ENCODE assay signal across 15 cellular contexts in the genomic region with DNA sequence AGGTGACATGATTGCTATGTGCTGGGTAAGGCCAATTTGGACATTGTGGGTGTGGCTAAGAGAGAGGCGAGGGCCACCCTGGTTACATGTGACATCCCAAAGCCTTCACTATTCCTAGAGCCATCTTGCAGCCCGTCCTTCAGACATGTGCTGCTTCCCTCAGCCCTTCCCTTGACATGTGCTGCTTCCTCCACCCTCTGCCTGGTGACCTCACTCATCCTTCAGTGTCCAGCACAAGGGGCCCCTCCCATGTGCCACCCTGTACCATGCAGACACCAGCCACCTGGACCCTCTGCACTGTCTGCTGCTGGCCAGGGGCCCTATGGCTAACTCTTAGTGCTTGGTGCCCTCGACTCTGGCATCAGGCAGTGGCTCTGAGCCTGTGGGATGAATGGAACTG. TPM values are rescaled to one million over a fixed set of nuclear protein-coding genes. Genes with fewer than 3 reads are reported as not detected.
DNase-seq lines count a peak whose midpoint lies in the region; ATAC-seq, FAIRE-seq and TF ChIP-seq lines count a peak whose summit lies in the region.
"Had no signal": no experiment of that assay in that cellular context is flagged by ENCODE, and none has a peak within 500 bp of the region (broad histone marks: within the 10 kb centered on the region; RNA-seq: fewer than 3 reads in every experiment).

No MANE protein-coding gene starts in this region.

- CTCF ChIA-PET in H1 (lab: Charles Lee; ENCODE audit: partially characterized antibody), result interaction anchor here (0.6 to 4.9 kb wide), 29 partner anchors 8 to 312 kb away, joined by 3 to 69 read pairs (median 6); no protein-coding TSS in a partner anchor
- CTCF ChIA-PET in HepG2 (lab: Yijun Ruan, JAX; ENCODE audit: low intra/inter-chr PET ratio, low total read pairs), result interaction anchor here (0.8 kb wide), 1 partner anchor 87 kb away, joined by 3 read pairs; no protein-coding TSS in a partner anchor

- H3K4me3 ChIP-seq in H1 (ENCODE audit: extremely low read depth in 1 of 4, insufficient read depth in 2 of 4, low read depth in 3 of 4, low read length in 4 of 4), result no peak overlapping the region
- H3K4me3 ChIP-seq in HepG2 (replicated peaks in 1 of 3; ENCODE audit: insufficient read depth in 1 of 3, low read depth in 2 of 3, low read length in 3 of 3), result no peak overlapping the region
- no peak overlapping the region for H3K4me3 ChIP-seq in upper lobe of left lung

- no peaks in the 10 kb centered on the region for H3K36me3 ChIP-seq in H1 (ENCODE audit: control insufficient read depth in 2 of 4, insufficient read depth in 4 of 4, low read length in 3 of 4)
- no peaks in the 10 kb centered on the region for H3K36me3 ChIP-seq in HepG2 (replicated peaks in 1 of 2; ENCODE audit: control insufficient read depth in 1 of 2, insufficient read depth in 2 of 2, low read length in 2 of 2)
- H3K36me3 ChIP-seq in upper lobe of left lung, result no peaks in the 10 kb centered on the region

- TF ChIP-seq CTCF in H1 (IDR thresholded peaks at IDR 0.05; ENCODE audit: control extremely low read depth in 1 of 3, insufficient read depth in 1 of 3, low read depth in 1 of 3, low read length in 3 of 3) (no peak), HepG2 (CRISPR knock-in tag; IDR thresholded peaks at IDR 0.05) (no peak), upper lobe of left lung (IDR thresholded peaks at IDR 0.05) (no peak), progenitor cell of endocrine pancreas (IDR thresholded peaks at IDR 0.05; ENCODE audit: unreplicated experiment) (no peak)

- H3K4ac ChIP-seq in H1 (replicated peaks; ENCODE audit: insufficient read length, low read depth, low read length), result no peak overlapping the region

- no peaks in the 10 kb centered on the region for H3K36me3 Mint-ChIP-seq in progenitor cell of endocrine pancreas (ENCODE audit: insufficient read depth)
- H3K36me3 Mint-ChIP-seq: CD4-positive, alpha-beta memory T cell had no signal

- H3K23me2 ChIP-seq in H1 (ENCODE audit: low read depth, low read length), result no peaks in the 10 kb centered on the region

- POLR2A ChIA-PET in H1 (lab: Charles Lee; ENCODE audit: partially characterized antibody) (interaction anchor here (0.7 kb wide), 1 partner anchor 10 kb away, joined by 3 read pairs; no protein-coding TSS in a partner anchor), HepG2 (lab: Yijun Ruan, JAX) (no interaction called here)

- H3K4me3 Mint-ChIP-seq in progenitor cell of endocrine pancreas (ENCODE audit: low read depth), result no peak overlapping the region
- H3K4me3 Mint-ChIP-seq: CD4-positive, alpha-beta memory T cell had no signal

- H4K20me1 ChIP-seq in H1 (replicated peaks in 1 of 2; ENCODE audit: control insufficient read depth in 1 of 2, insufficient read depth in 2 of 2, low read length in 2 of 2) (no peaks in the 10 kb centered on the region), HepG2 (ENCODE audit: insufficient read depth, low read length) (no peaks in the 10 kb centered on the region)

- H2BK15ac ChIP-seq in H1 (ENCODE audit: low read length), result no peak overlapping the region

- no peak overlapping the region for H2AFZ ChIP-seq in H1 (ENCODE audit: low read length)
- H2AFZ ChIP-seq in HepG2 (ENCODE audit: low read length), result no peak overlapping the region

- BruUV-seq in HepG2 (replicated peaks; lab: Mats Ljungman, UMichigan), result no TSS peak

- H3K4me1 ChIP-seq in H1 (replicated peaks in 1 of 4; ENCODE audit: control insufficient read depth in 3 of 4, insufficient read depth in 4 of 4, low read length in 3 of 4) (peaks cover 0 to 3% (median 0%) of the 10 kb centered on the region in 4 experiments; a peak in 2 of 7 replicates), HepG2 (ENCODE audit: insufficient read depth, low read length) (peaks cover 19% of the 10 kb centered on the region), upper lobe of left lung (no peaks in the 10 kb centered on the region)

- no peak overlapping the region for H3K14ac ChIP-seq in H1 (ENCODE audit: insufficient read length)

- H2BK20ac ChIP-seq in H1 (ENCODE audit: low read length), result no peak overlapping the region

- no peak overlapping the region for H4K91ac ChIP-seq in H1 (replicated peaks; ENCODE audit: insufficient read length, low read length)

- peaks cover 4% of the 10 kb centered on the region; the same call in 1 of the 2 replicates for H3K79me1 ChIP-seq in H1 (ENCODE audit: low read depth, low read length)

- H3K27me3 Mint-ChIP-seq in progenitor cell of endocrine pancreas, result peaks cover 22% of the 10 kb centered on the region

- H4K5ac ChIP-seq in H1 (ENCODE audit: insufficient read length, low read depth, low read length), result no peak overlapping the region

- H3K4me2 ChIP-seq in H1 (ENCODE audit: insufficient read depth in 1 of 2, low read depth in 2 of 2, low read length in 2 of 2) (no peak overlapping the region), HepG2 (ENCODE audit: low read depth, low read length) (no peak overlapping the region)

- H4K8ac ChIP-seq in H1 (ENCODE audit: extremely low read depth, insufficient read depth, low read length), result no peak overlapping the region

- H3K79me2 ChIP-seq in H1 (ENCODE audit: control insufficient read depth in 1 of 2, insufficient read depth in 2 of 2, low read length in 2 of 2) (no peaks in the 10 kb centered on the region), HepG2 (ENCODE audit: insufficient read depth, low read length) (no peaks in the 10 kb centered on the region)

- H3K56ac ChIP-seq in H1 (replicated peaks; ENCODE audit: insufficient read length, low read depth, low read length), result no peak overlapping the region

- H3K9me3 ChIP-seq in H1 (ENCODE audit: insufficient read depth in 2 of 2, low read depth in 1 of 2, low read length in 1 of 2) (peaks cover 6 to 7% of the 10 kb centered on the region in 2 experiments; a peak in 2 of 4 replicates), HepG2 (ENCODE audit: low read length) (peaks cover 23% of the 10 kb centered on the region), upper lobe of left lung (peaks cover 0 to 22% (median 9%) of the 10 kb centered on the region in 4 donors)

- no peak overlapping the region; the same call in 1 of the 2 replicates for H2BK12ac ChIP-seq in H1 (ENCODE audit: low read depth, low read length)

- FAIRE-seq in H1 (lab: Jason Lieb, UNC) (no peak), HepG2 (lab: Jason Lieb, UNC) (no peak)
- FAIRE-seq: GM12891, GM18507 had no signal

- peaks cover 10% of the 10 kb centered on the region for H3K9me3 Mint-ChIP-seq in progenitor cell of endocrine pancreas (ENCODE audit: low read depth)

- TF ChIP-seq POLR2A in H1 (IDR thresholded peaks at IDR 0.05; ENCODE audit: control extremely low read depth in 1 of 2, low read depth in 2 of 2, low read length in 2 of 2) (no peak), HepG2 (IDR thresholded peaks at IDR 0.05; ENCODE audit: insufficient read depth in 1 of 2, low read depth in 2 of 2, low read length in 2 of 2) (no peak), upper lobe of left lung (IDR thresholded peaks at IDR 0.05) (no peak)

- H3K27me3 ChIP-seq in H1 (replicated peaks in 1 of 4; ENCODE audit: control insufficient read depth in 3 of 4, extremely low read depth in 1 of 4, insufficient read depth in 3 of 4, low read length in 3 of 4) (no peaks in the 10 kb centered on the region; a peak in 1 of 7 replicates), HepG2 (ENCODE audit: control insufficient read depth in 1 of 2, insufficient read depth in 2 of 2, low read length in 2 of 2) (peaks cover 6 to 15% of the 10 kb centered on the region in 2 experiments; a peak in 3 of 5 replicates), upper lobe of left lung (no peaks in the 10 kb centered on the region)

- H3K27ac Mint-ChIP-seq in progenitor cell of endocrine pancreas, result no peak overlapping the region
- H3K27ac Mint-ChIP-seq: CD4-positive, alpha-beta memory T cell had no signal

- TF ChIP-seq RAD21 in H1 (IDR thresholded peaks at IDR 0.05 in 1 of 2, conservative IDR thresholded peaks at IDR 0.05 in 1 of 2; ENCODE audit: low read depth in 2 of 2, low read length in 2 of 2) (no peak), HepG2 (CRISPR knock-in tag; IDR thresholded peaks at IDR 0.05) (no peak)

- intact Hi-C loops in Right ventricle myocardium superior (cut with DNase I) (no loop called here), cardiac septum (cut with DNase I) (no loop called here), HepG2 (cut with micrococcal nuclease; ENCODE audit: unreplicated experiment) (no loop called here)

- H3K9ac ChIP-seq in H1 (replicated peaks in 1 of 4; ENCODE audit: extremely low read depth in 1 of 4, low read depth in 3 of 4, low read length in 3 of 4) (no peak overlapping the region), HepG2 (ENCODE audit: insufficient read depth, low read depth, low read length) (no peak overlapping the region)

- peak overlapping the region; percentile 62 for H2BK120ac ChIP-seq in H1 (replicated peaks; ENCODE audit: low read depth, low read length)

- H3K18ac ChIP-seq in H1 (ENCODE audit: extremely low read depth, low read length), result no peak overlapping the region

- 91% methylated on average over 3 of the region's 3 CpGs; no CpG with 5 or more reads in 1 of the 2 experiments for WGBS in H1 (ENCODE audit: extremely low coverage in 1 of 2, insufficient coverage in 1 of 2, insufficient read length in 1 of 2, insufficient replicate concordance in 2 of 2, low coverage in 1 of 2, low lambda C conversion rate in 2 of 2, missing lambda C conversion rate in 1 of 2), 2 experiments
- 0% methylated on average over 3 of the region's 3 CpGs for WGBS in HepG2 (ENCODE audit: low lambda C conversion rate)
- WGBS in upper lobe of left lung, 2 donors, result 64 to 71% methylated on average over 2 to 3 of the region's 3 CpGs

- H3K4me1 Mint-ChIP-seq in progenitor cell of endocrine pancreas (ENCODE audit: low read depth), result no peaks in the 10 kb centered on the region
- H3K4me1 Mint-ChIP-seq: CD4-positive, alpha-beta memory T cell had no signal

- no peak overlapping the region for H3K23ac ChIP-seq in H1 (ENCODE audit: insufficient read length)

- H3K27ac ChIP-seq in H1 (ENCODE audit: low read depth, low read length) (no peak overlapping the region), HepG2 (ENCODE audit: extremely low read length, insufficient read depth, low read length) (no peak overlapping the region), upper lobe of left lung (no peak overlapping the region)

- DNase-seq in Right ventricle myocardium superior (peak; percentile 13), cardiac septum (ENCODE audit: low spot score) (no peak), H1 (ENCODE audit: low read depth in 1 of 2, low spot score in 2 of 2) (no peak), HepG2 (ENCODE audit: low spot score) (no peak), upper lobe of left lung (no peak), progenitor cell of endocrine pancreas (ENCODE audit: low spot score, unreplicated experiment) (no peak)
- DNase-seq: C1 segment of cervical spinal cord; Calu3; CD4-positive, alpha-beta memory T cell; DMS79 treated with DMSO at 0.1 percent for 48 hours; GF-D8; GOT3; HCEC 1CT had no signal

- H2BK5ac ChIP-seq in H1 (ENCODE audit: low read depth, low read length), result no peak overlapping the region

- TF ChIP-seq EP300 in H1 (IDR thresholded peaks at IDR 0.05; ENCODE audit: borderline replicate concordance in 1 of 2, low read depth in 2 of 2, low read length in 2 of 2) (no peak), HepG2 (IDR thresholded peaks at IDR 0.05; ENCODE audit: low read depth in 2 of 2, low read length in 2 of 2) (no peak), HepG2 (CRISPR knock-in tag; IDR thresholded peaks at IDR 0.05; ENCODE audit: borderline replicate concordance) (no peak), upper lobe of left lung (IDR thresholded peaks at IDR 0.05) (no peak)

- no peak overlapping the region for H2AK5ac ChIP-seq in H1 (ENCODE audit: low read depth, low read length)

- in situ Hi-C loops in HepG2 (cut with HindIII; ENCODE audit: extremely low pct_ligation_motif_present, low pct_unique_long_range_greater_than_20kb), result no loop called here

- no peak for ATAC-seq in Right ventricle myocardium superior (ENCODE audit: poor library complexity)
- no peak for ATAC-seq in HepG2
- ATAC-seq in upper lobe of left lung (ENCODE audit: low FRiP score in 2 of 2), result no peak

RNA-seq across cellular contexts. Expression of a gene that starts 27.4 kb away (rescaled TPM):
- total RNA-seq in Right ventricle myocardium superior (6.2 TPM), cardiac septum (5.4 TPM), HepG2 (2016; rRNA removed; fragmentation: Illumina TruSeq; extraction: Trizol) (43.8 and 69.7 TPM in 2 replicates), upper lobe of left lung (1 to 10 TPM; 1.2 to 6.3 (median 2.2) TPM), progenitor cell of endocrine pancreas (2.9 and 3.0 TPM in 2 replicates)
- 13.8 and 14.8 TPM in 2 replicates for total RNA-seq in H1 (2021; fragmentation: NEBNext Ultra II Directional; extraction: Animal tissue kit (Norgen Biotek cat#: 25700))
- polyA plus RNA-seq in H1 (2011; rRNA removed) (14.6 and 27.3 TPM in 2 replicates), HepG2 (2011; rRNA removed) (15.4 and 23.1 TPM in 2 replicates)
- polyA plus RNA-seq in H1 (2011; cell fraction: cytosol; rRNA removed), result 15.1 TPM
- polyA plus RNA-seq in H1 (2011; cell fraction: nucleus; rRNA removed), result 35.4 TPM
- 4.8 to 12.3 TPM (median 11.4 TPM) in 4 replicates for polyA plus RNA-seq in H1 (2012, experiment 1 of 2)
- 5.9 TPM for polyA plus RNA-seq in H1 (2012, experiment 2 of 2)
- 9.6 TPM for polyA plus RNA-seq in H1 (2013, experiment 1 of 2)
- 8.5 TPM for polyA plus RNA-seq in H1 (2013, experiment 2 of 2)
- polyA minus RNA-seq in H1 (2011; rRNA and poly(A)+ RNA removed), result 10.0 and 12.3 TPM in 2 replicates
- polyA minus RNA-seq in H1 (2011; cell fraction: cytosol; rRNA and poly(A)+ RNA removed), result 11.6 TPM
- 16.3 TPM for polyA minus RNA-seq in H1 (2011; cell fraction: nucleus; rRNA and poly(A)+ RNA removed)
- 39.5 and 40.6 TPM in 2 replicates for total RNA-seq in HepG2 (2016; cell fraction: cytosol; rRNA removed; fragmentation: Illumina TruSeq; extraction: Trizol; ENCODE audit: low read depth)
- total RNA-seq in HepG2 (2016; cell fraction: insoluble cytoplasmic fraction; rRNA removed; fragmentation: Illumina TruSeq; extraction: Trizol), result 45.3 and 69.6 TPM in 2 replicates
- 83.4 and 93.4 TPM in 2 replicates for total RNA-seq in HepG2 (2016; cell fraction: membrane; rRNA removed; fragmentation: Illumina TruSeq; extraction: Trizol)
- 32.1 and 42.6 TPM in 2 replicates for total RNA-seq in HepG2 (2016; cell fraction: nucleus; rRNA removed; fragmentation: Illumina TruSeq; extraction: Trizol)
- polyA plus RNA-seq in HepG2 (2011; cell fraction: cytosol; rRNA removed), result 20.0 and 39.6 TPM in 2 replicates
- 34.6 and 44.2 TPM in 2 replicates for polyA plus RNA-seq in HepG2 (2011; cell fraction: nucleus; rRNA removed)
- polyA plus RNA-seq in HepG2 (2012), result 13.5 and 14.6 TPM in 2 replicates
- 40.9 and 41.6 TPM in 2 replicates for polyA plus RNA-seq in HepG2 (2016; cell fraction: cytosol; fragmentation: Illumina TruSeq; extraction: Trizol; ENCODE audit: low read depth)
- 48.4 and 52.4 TPM in 2 replicates for polyA plus RNA-seq in HepG2 (2016; cell fraction: insoluble cytoplasmic fraction; fragmentation: Illumina TruSeq; extraction: Trizol; ENCODE audit: low read depth)
- polyA plus RNA-seq in HepG2 (2016; cell fraction: membrane; fragmentation: Illumina TruSeq; extraction: Trizol; ENCODE audit: low read depth), result 74.1 and 77.9 TPM in 2 replicates
- polyA plus RNA-seq in HepG2 (2016; cell fraction: nucleus; fragmentation: Illumina TruSeq; extraction: Trizol; ENCODE audit: insufficient read depth, low read depth), result 63.0 and 70.2 TPM in 2 replicates
- 0.07 and 154 TPM in 2 replicates for polyA minus RNA-seq in HepG2 (2011; rRNA and poly(A)+ RNA removed; ENCODE audit: low replicate concordance)
- polyA minus RNA-seq in HepG2 (2011; cell fraction: cytosol; rRNA and poly(A)+ RNA removed), result 31.1 and 39.3 TPM in 2 replicates
- 9.3 and 10.7 TPM in 2 replicates for polyA minus RNA-seq in HepG2 (2011; cell fraction: nucleus; rRNA and poly(A)+ RNA removed)
- total RNA-seq: CD4-positive, alpha-beta memory T cell had no signal
- polyA plus RNA-seq: CD4-positive, alpha-beta memory T cell had no signal
